In genomic region chr5:176921669-176922196, GRCh38 we compare ENCODE assay signal across 17 cellular contexts. TPM values are rescaled to one million over a fixed set of nuclear protein-coding genes. Genes with fewer than 3 reads are reported as not detected.
"Had no signal": no experiment of that assay in that cellular context is flagged by ENCODE, and none has a peak within 500 bp of the region (broad histone marks: within the 10 kb centered on the region; RNA-seq: fewer than 3 reads in every experiment).

No MANE protein-coding gene starts in this region.

- H3K27ac ChIP-seq: esophagus squamous epithelium, foreskin keratinocyte, pancreas, thyroid gland had no signal

- H3K36me3 ChIP-seq: pancreas, thyroid gland had no signal

- H3K4me1 Mint-ChIP-seq: activated B cell treated with CpG ODN at 0.5 μM for 24 hours, nephron progenitor cell had no signal

- H3K27me3 Mint-ChIP-seq: activated B cell treated with CpG ODN at 0.5 μM for 24 hours; activated CD4-positive, alpha-beta T cell treated with anti-CD3 and anti-CD28 coated beads, Interleukin-2, amount 10 ng/mL, durations not matched to agents 7 days and 5 days had no signal

- H3K4me3 Mint-ChIP-seq: activated B cell treated with CpG ODN at 0.5 μM for 24 hours; activated CD4-positive, alpha-beta T cell treated with anti-CD3 and anti-CD28 coated beads, Interleukin-2, amount 10 ng/mL, durations not matched to agents 7 days and 5 days; activated naive CD4-positive, alpha-beta T cell treated with anti-CD3 and anti-CD28 coated beads for 36 hours; activated T-helper 1 cell treated with anti-CD3 and anti-CD28 coated beads, Interleukin-12 subunit alpha, Interleukin-12 subunit beta, Interleukin-2, Interleukin-4 antibody, amounts not matched to agents 30 ng/mL and 10 ng/mL and 1 ng/mL, durations not matched to agents 14 hours and 24 hours and 36 hours; nephron progenitor cell; T-helper 1 cell treated with Interleukin-12 subunit alpha and Interleukin-12 subunit beta and Interleukin-4 antibody, amounts not matched to agents 30 μg/mL and 1 μg/mL, for 36 hours had no signal

- H3K27ac Mint-ChIP-seq: activated B cell treated with CpG ODN at 0.5 μM for 24 hours; activated CD4-positive, alpha-beta T cell treated with anti-CD3 and anti-CD28 coated beads, Interleukin-2, amount 10 ng/mL, durations not matched to agents 7 days and 5 days; activated naive CD4-positive, alpha-beta T cell treated with anti-CD3 and anti-CD28 coated beads for 36 hours; activated T-helper 1 cell treated with anti-CD3 and anti-CD28 coated beads, Interleukin-12 subunit alpha, Interleukin-12 subunit beta, Interleukin-2, Interleukin-4 antibody, amounts not matched to agents 30 ng/mL and 10 ng/mL and 1 ng/mL, durations not matched to agents 14 hours and 24 hours and 36 hours; nephron progenitor cell; T-helper 1 cell treated with Interleukin-12 subunit alpha and Interleukin-12 subunit beta and Interleukin-4 antibody, amounts not matched to agents 30 μg/mL and 1 μg/mL, for 36 hours had no signal

- H3K9me3 Mint-ChIP-seq: activated B cell treated with CpG ODN at 0.5 μM for 24 hours; activated CD4-positive, alpha-beta T cell treated with anti-CD3 and anti-CD28 coated beads, Interleukin-2, amount 10 ng/mL, durations not matched to agents 7 days and 5 days; activated naive CD4-positive, alpha-beta T cell treated with anti-CD3 and anti-CD28 coated beads for 36 hours; activated T-helper 1 cell treated with anti-CD3 and anti-CD28 coated beads, Interleukin-12 subunit alpha, Interleukin-12 subunit beta, Interleukin-2, Interleukin-4 antibody, amounts not matched to agents 30 ng/mL and 10 ng/mL and 1 ng/mL, durations not matched to agents 14 hours and 24 hours and 36 hours; nephron progenitor cell; T-helper 1 cell treated with Interleukin-12 subunit alpha and Interleukin-12 subunit beta and Interleukin-4 antibody, amounts not matched to agents 30 μg/mL and 1 μg/mL, for 36 hours had no signal

- DNase-seq: activated B cell treated with CpG ODN at 0.5 μM for 24 hours; activated CD4-positive, alpha-beta T cell treated with anti-CD3 and anti-CD28 coated beads, Interleukin-2, amount 10 ng/mL, durations not matched to agents 7 days and 5 days; activated CD8-positive, alpha-beta memory T cell treated with anti-CD3 and anti-CD28 coated beads, Interleukin-2, amount 50 U/mL, for 48 hours; activated naive CD4-positive, alpha-beta T cell treated with anti-CD3 and anti-CD28 coated beads for 36 hours; caudate nucleus; cortex of kidney; effector CD4-positive, alpha-beta T cell; esophagus squamous epithelium; foreskin keratinocyte; head of caudate nucleus; nephron progenitor cell; pancreas; stimulated activated CD4-positive, alpha-beta T cell treated with anti-CD3 and anti-CD28 coated beads, Interleukin-1b, Interleukin-23, amount 100 ng/mL, for 48 hours; thyroid gland had no signal

- H3K27me3 ChIP-seq: esophagus squamous epithelium, foreskin keratinocyte, pancreas, thyroid gland had no signal

- ATAC-seq: foreskin keratinocyte, pancreas had no signal

- H3K4me1 ChIP-seq: esophagus squamous epithelium, foreskin keratinocyte, pancreas, thyroid gland had no signal

- H3K4me3 ChIP-seq: esophagus squamous epithelium, pancreas, thyroid gland had no signal

- H3K9me3 ChIP-seq: esophagus squamous epithelium, pancreas, thyroid gland had no signal

RNA-seq across cellular contexts. Expression of gene HK3, which starts 22.6 kb away (rescaled TPM):
- total RNA-seq: activated naive CD4-positive, alpha-beta T cell treated with anti-CD3 and anti-CD28 coated beads for 36 hours; astrocyte; foreskin keratinocyte had no signal
- polyA plus RNA-seq: foreskin keratinocyte had no signal
